In the genomic region with DNA sequence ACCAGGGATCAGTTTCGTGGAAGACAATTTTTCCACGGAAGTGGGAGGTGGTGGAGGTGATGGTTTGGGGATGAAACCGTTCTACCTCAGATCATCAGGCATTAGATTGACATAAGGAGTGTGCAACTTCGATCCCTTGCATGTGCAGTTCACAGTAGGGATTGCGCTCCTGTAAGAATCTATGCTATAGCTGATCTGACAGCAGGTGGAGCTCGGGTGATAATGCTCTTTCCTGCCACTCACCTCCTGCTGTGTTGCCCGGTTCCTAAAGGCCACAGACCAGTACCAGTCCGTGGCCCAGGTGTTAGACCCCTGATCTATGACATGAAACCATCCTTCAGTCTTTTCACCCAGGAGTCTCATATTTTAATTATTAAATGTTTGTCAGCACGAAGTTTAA, we compare ENCODE assay signal across 19 cellular contexts. TPM values are rescaled to one million over a fixed set of nuclear protein-coding genes. Genes with fewer than 3 reads are reported as not detected.
DNase-seq lines count a peak whose midpoint lies in the region; ATAC-seq, FAIRE-seq and TF ChIP-seq lines count a peak whose summit lies in the region.
"Had no signal": no experiment of that assay in that cellular context is flagged by ENCODE, and none has a peak within 500 bp of the region (broad histone marks: within the 10 kb centered on the region; RNA-seq: fewer than 3 reads in every experiment).

No MANE protein-coding gene starts in this region.

- TF ChIP-seq POLR2A in A549 (IDR thresholded peaks at IDR 0.05; ENCODE audit: low read length) (no peak), H54 (IDR thresholded peaks at IDR 0.05; ENCODE audit: low read depth, low read length) (no peak)

- POLR2A ChIA-PET in A549 (lab: Yijun Ruan, JAX) = no interaction called here

- no peak for TF ChIP-seq EP300 in A549 (IDR thresholded peaks at IDR 0.05)

- CTCF ChIA-PET in A549 (lab: Yijun Ruan, JAX) = interaction anchor here (0.9 to 2.2 kb wide), 2 partner anchors 31 to 42 kb away, joined by 3 to 12 read pairs; no protein-coding TSS in a partner anchor

- TF ChIP-seq CTCF in A549 (IDR thresholded peaks at IDR 0.05) (no peak), Loucy (conservative IDR thresholded peaks at IDR 0.05; ENCODE audit: low read length) (0 out of 2 replicates have a peak, but pooled peaks have one; percentile 11), coronary artery (IDR thresholded peaks at IDR 0.05) (no peak), WERI-Rb-1 (IDR thresholded peaks at IDR 0.05; ENCODE audit: low read depth, low read length) (no peak)

- H4K20me1 ChIP-seq in Loucy (ENCODE audit: insufficient read depth, low read length, poor library complexity, severe bottlenecking) = no peaks in the 10 kb centered on the region

- H3K36me3 ChIP-seq in Loucy (ENCODE audit: insufficient read depth, low read length) (no peaks in the 10 kb centered on the region), subcutaneous abdominal adipose tissue (ENCODE audit: control insufficient read depth in 5 of 5, insufficient read depth in 5 of 5, low read length in 5 of 5) (peaks cover 48 to 58% (median 51%) of the 10 kb centered on the region in 5 donors), WERI-Rb-1 (peaks cover 56% of the 10 kb centered on the region)

- no peak for ATAC-seq in A549

- no peak for TF ChIP-seq RAD21 in A549 (conservative IDR thresholded peaks at IDR 0.05 in 1 of 2, IDR thresholded peaks at IDR 0.05 in 1 of 2)

- no peaks in the 10 kb centered on the region for H3F3A ChIP-seq in Loucy (ENCODE audit: low read depth)

- no peak overlapping the region for H3K4me2 ChIP-seq in A549
- H3K4me2 ChIP-seq in Loucy (ENCODE audit: low read depth, low read length, poor library complexity, severe bottlenecking) = no peak overlapping the region

- no peak overlapping the region for H3K4me3 ChIP-seq in A549
- no peak overlapping the region for H3K4me3 ChIP-seq in Loucy (ENCODE audit: low read length, poor library complexity, severe bottlenecking)
- peak overlapping the region; percentile 36 for H3K4me3 ChIP-seq in coronary artery
- H3K4me3 ChIP-seq in subcutaneous abdominal adipose tissue (ENCODE audit: low read depth in 1 of 5, low read length in 5 of 5) = peak overlapping the region in 4 of 5 donors; percentile 2 to 48 (median 31)
- no peak overlapping the region for H3K4me3 ChIP-seq in WERI-Rb-1 (ENCODE audit: low read depth, low read length)

- no peaks in the 10 kb centered on the region for H3K79me2 ChIP-seq in Loucy (ENCODE audit: insufficient read depth, low read length)

- H3K4me1 ChIP-seq in A549 = no peaks in the 10 kb centered on the region
- H3K4me1 ChIP-seq in Loucy (ENCODE audit: insufficient read depth, low read length, poor library complexity, severe bottlenecking) = no peaks in the 10 kb centered on the region
- H3K4me1 ChIP-seq in subcutaneous abdominal adipose tissue (ENCODE audit: control insufficient read depth in 5 of 5, insufficient read depth in 5 of 5, low read length in 5 of 5) = peaks cover 2 to 21% (median 15%) of the 10 kb centered on the region in 5 donors

- peaks cover 91% of the 10 kb centered on the region for H3K9me3 ChIP-seq in A549
- H3K9me3 ChIP-seq in Loucy (ENCODE audit: insufficient read depth, low read depth, low read length) = no peaks in the 10 kb centered on the region; the same call in 1 of the 2 replicates
- peaks cover 25 to 50% (median 42%) of the 10 kb centered on the region in 5 donors for H3K9me3 ChIP-seq in subcutaneous abdominal adipose tissue (ENCODE audit: control insufficient read depth in 5 of 5, low read length in 5 of 5)
- H3K9me3 ChIP-seq in WERI-Rb-1 (ENCODE audit: severe bottlenecking) = peaks cover 17% of the 10 kb centered on the region

- no peak overlapping the region for H3K9ac ChIP-seq in Loucy (ENCODE audit: low read depth, low read length, poor library complexity, severe bottlenecking)
- no peak overlapping the region for H3K9ac ChIP-seq in subcutaneous abdominal adipose tissue (ENCODE audit: low read length in 5 of 5)

- H3K27me3 ChIP-seq in Loucy (ENCODE audit: insufficient read depth, low read length, poor library complexity, severe bottlenecking) (no peaks in the 10 kb centered on the region), subcutaneous abdominal adipose tissue (ENCODE audit: control insufficient read depth in 5 of 5, insufficient read depth in 4 of 5, low read length in 5 of 5) (no peaks in the 10 kb centered on the region), WERI-Rb-1 (ENCODE audit: insufficient read depth, low read depth, severe bottlenecking) (no peaks in the 10 kb centered on the region)

- no peak overlapping the region for H3K27ac ChIP-seq in A549
- H3K27ac ChIP-seq in coronary artery = no peak overlapping the region
- no peak overlapping the region for H3K27ac ChIP-seq in subcutaneous abdominal adipose tissue (ENCODE audit: low read depth, low read length)
- no peak overlapping the region for H3K27ac ChIP-seq in WERI-Rb-1

- WGBS in A549 (ENCODE audit: missing lambda C conversion rate) = 92% methylated on average over 9 of the region's 9 CpGs

- peak; percentile 46 for FAIRE-seq in A549 (lab: Jason Lieb, UNC)
- no peak for FAIRE-seq in H54 (lab: Jason Lieb, UNC)
- FAIRE-seq: G401.6, GM12892 had no signal

- no peaks in the 10 kb centered on the region for H3K9me2 ChIP-seq in Loucy (replicated peaks; ENCODE audit: low read depth, low read length)

- no peak for DNase-seq in A549 (ENCODE audit: low read depth in 1 of 2, low spot score in 1 of 2)
- no peak for DNase-seq in coronary artery (ENCODE audit: low spot score)
- no peak for DNase-seq in NCI-H128 (lab: John Stamatoyannopoulos, UW; ENCODE audit: unreplicated experiment)
- no peak for DNase-seq in WERI-Rb-1
- DNase-seq in H54 (ENCODE audit: insufficient read length, low spot score) = no peak
- DNase-seq: 8988T; C1 segment of cervical spinal cord; CD4-positive, alpha-beta memory T cell; COR-L47; DMS153; DND-41; GOT3; H7; HCEC 1CT had no signal

- no peak overlapping the region for H2AFZ ChIP-seq in Loucy (ENCODE audit: low read length)

TF ChIP-seq in A549, 52 proteins besides CTCF, POLR2A, EP300 and RAD21:
- TF ChIP-seq HOXB13 (CRISPR knock-in tag; IDR thresholded peaks at IDR 0.05; ENCODE audit: low read depth) = no peak
- TF ChIP-seq FOSB (CRISPR knock-in tag; IDR thresholded peaks at IDR 0.05) = no peak
- no peak for TF ChIP-seq MAFK (IDR thresholded peaks at IDR 0.05; ENCODE audit: partially characterized antibody)
- TF ChIP-seq, protein P1, sequence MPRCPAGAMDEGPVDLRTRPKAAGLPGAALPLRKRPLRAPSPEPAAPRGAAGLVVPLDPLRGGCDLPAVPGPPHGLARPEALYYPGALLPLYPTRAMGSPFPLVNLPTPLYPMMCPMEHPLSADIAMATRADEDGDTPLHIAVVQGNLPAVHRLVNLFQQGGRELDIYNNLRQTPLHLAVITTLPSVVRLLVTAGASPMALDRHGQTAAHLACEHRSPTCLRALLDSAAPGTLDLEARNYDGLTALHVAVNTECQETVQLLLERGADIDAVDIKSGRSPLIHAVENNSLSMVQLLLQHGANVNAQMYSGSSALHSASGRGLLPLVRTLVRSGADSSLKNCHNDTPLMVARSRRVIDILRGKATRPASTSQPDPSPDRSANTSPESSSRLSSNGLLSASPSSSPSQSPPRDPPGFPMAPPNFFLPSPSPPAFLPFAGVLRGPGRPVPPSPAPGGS (IDR thresholded peaks at IDR 0.05) = no peak
- no peak for TF ChIP-seq NPAS2 (CRISPR knock-in tag; IDR thresholded peaks at IDR 0.05; ENCODE audit: borderline replicate concordance)
- TF ChIP-seq USF2 (IDR thresholded peaks at IDR 0.05) = no peak
- TF ChIP-seq FOSL2 (IDR thresholded peaks at IDR 0.05) = no peak
- TF ChIP-seq FOSL2 (CRISPR knock-in tag; IDR thresholded peaks at IDR 0.05) = no peak
- TF ChIP-seq RCOR1 (IDR thresholded peaks at IDR 0.05; ENCODE audit: low read depth, low read length) = no peak

RNA-seq across cellular contexts. Expression of gene ZNF302, which starts 4.0 kb away (rescaled TPM):
- 54.6 and 56.3 TPM in 2 replicates for polyA plus RNA-seq in A549 (2011; rRNA removed)
- polyA plus RNA-seq in A549 (2012; cell fraction: cytosol; rRNA removed) = 11.1 and 11.7 TPM in 2 replicates
- polyA plus RNA-seq in A549 (2012; cell fraction: nucleus; rRNA removed) = 22.3 and 22.4 TPM in 2 replicates
- 24.2 to 27.1 TPM (median 26.2 TPM) in 3 replicates for polyA plus RNA-seq in A549 (2017; fragmentation: RNase III; extraction: RNeasy Plus Mini Kit Qiagen cat#74134 plus additional on column Dnase treatment)
- polyA minus RNA-seq in A549 (2011; rRNA and poly(A)+ RNA removed) = 19.5 and 20.6 TPM in 2 replicates

RNA-seq across cellular contexts. Expression of gene SCGB2B2, which starts 4.5 kb away (rescaled TPM):
- polyA plus RNA-seq in A549 (2011; rRNA removed) (0.16 and 0.21 TPM in 2 replicates), A549 (2017; fragmentation: RNase III; extraction: RNeasy Plus Mini Kit Qiagen cat#74134 plus additional on column Dnase treatment) (0.07 to 0.26 TPM (median 0.08 TPM) in 3 replicates)
- 0.10 and 0.16 TPM in 2 replicates for polyA plus RNA-seq in A549 (2012; cell fraction: cytosol; rRNA removed)
- polyA plus RNA-seq in A549 (2012; cell fraction: nucleus; rRNA removed) = 0.20 and 0.24 TPM in 2 replicates
- polyA minus RNA-seq in A549 (2011; rRNA and poly(A)+ RNA removed) = 0.24 and 0.29 TPM in 2 replicates
- polyA plus RNA-seq: BJ; CD4-positive, alpha-beta memory T cell had no signal

RNA-seq across cellular contexts. Expression of gene ZNF181, which starts 52.6 kb away (rescaled TPM):
- polyA plus RNA-seq in A549 (2011; rRNA removed) (19.3 and 24.6 TPM in 2 replicates), A549 (2017; fragmentation: RNase III; extraction: RNeasy Plus Mini Kit Qiagen cat#74134 plus additional on column Dnase treatment) (13.6 to 17.0 TPM (median 14.2 TPM) in 3 replicates)
- polyA plus RNA-seq in A549 (2012; cell fraction: cytosol; rRNA removed) = 4.6 and 5.1 TPM in 2 replicates
- 5.4 and 5.8 TPM in 2 replicates for polyA plus RNA-seq in A549 (2012; cell fraction: nucleus; rRNA removed)
- 6.9 and 8.9 TPM in 2 replicates for polyA minus RNA-seq in A549 (2011; rRNA and poly(A)+ RNA removed)

Comparison
In these comparisons a context has a peak if more than half of its experiments do, and no peak if none do; other contexts are left out.
1. H3K4me3 ChIP-seq: peak in coronary artery (single experiment) and subcutaneous abdominal adipose tissue (4 of 5); none in A549 (single experiment), Loucy (single experiment) and WERI-Rb-1 (single experiment).